8 cellular contexts compared by ENCODE assay signal in the genomic region with DNA sequence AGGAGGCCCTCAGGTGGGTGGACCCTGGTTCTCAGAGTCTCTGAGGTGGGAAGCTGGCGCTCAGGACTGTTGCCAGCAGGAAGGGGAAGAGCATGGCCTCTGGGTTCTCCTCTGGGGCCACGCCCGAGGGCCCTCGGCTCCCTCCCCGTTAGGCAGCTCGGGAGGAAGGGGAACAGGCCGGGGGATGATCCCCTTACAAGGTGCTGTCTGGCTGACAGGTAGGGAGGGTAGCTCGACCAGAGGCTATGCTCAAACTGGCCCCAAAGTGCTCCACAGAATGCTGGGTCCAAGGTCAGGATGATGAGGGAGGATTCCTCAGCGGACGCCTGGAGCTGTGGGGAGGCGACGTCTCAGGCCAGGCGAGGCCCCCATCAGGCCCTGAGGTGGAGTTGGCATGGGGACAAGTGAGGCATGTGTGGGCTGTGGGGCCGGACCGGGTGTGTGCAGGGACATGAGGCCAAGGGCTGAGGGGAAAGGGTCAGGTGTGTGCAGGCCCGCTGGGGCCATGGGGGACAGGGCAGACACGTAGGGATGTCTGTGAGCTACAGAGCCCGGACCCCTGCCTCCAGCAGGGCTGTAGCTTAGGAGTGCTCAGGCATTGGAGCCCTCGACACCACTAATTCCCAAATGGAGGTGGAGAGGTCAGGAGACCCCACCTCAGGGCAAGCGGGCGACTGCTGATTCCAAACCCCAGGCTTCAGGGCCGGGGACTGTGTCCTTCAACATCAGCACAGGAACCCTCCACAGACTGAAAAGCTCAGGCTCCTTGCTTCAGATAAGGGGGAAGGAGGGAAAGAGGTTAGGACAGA. TPM values are rescaled to one million over a fixed set of nuclear protein-coding genes. Genes with fewer than 3 reads are reported as not detected.
DNase-seq lines count a peak whose midpoint lies in the region; ATAC-seq and TF ChIP-seq lines count a peak whose summit lies in the region.

No MANE protein-coding gene starts in this region.

- peak overlapping the region; percentile 68 for H3K4ac ChIP-seq in IMR-90 (ENCODE audit: low read depth, low read length)

- peak overlapping the region in 5 of 7 donors; percentile 11 to 54 (median 42) for H3K27ac Mint-ChIP-seq in CD14-positive monocyte

- TF ChIP-seq POLR2A in IMR-90 (IDR thresholded peaks at IDR 0.05; ENCODE audit: low read depth, low read length) (no peak), breast epithelium (IDR thresholded peaks at IDR 0.05) (no peak)

- H3K4me2 ChIP-seq in IMR-90 (ENCODE audit: low read depth, low read length) = peak overlapping the region; percentile 87

- no peak overlapping the region for H2BK5ac ChIP-seq in IMR-90 (ENCODE audit: low read depth, low read length, poor library complexity, severe bottlenecking)

- H3K23ac ChIP-seq in IMR-90 (ENCODE audit: low read depth, low read length) = peak overlapping the region; percentile 56; the same call in 1 of the 2 replicates

- CTCF ChIA-PET in IMR-90 (lab: Yijun Ruan, JAX) = interaction anchor here (0.6 to 2.5 kb wide), 6 partner anchors 104 to 357 kb away, joined by 3 to 16 read pairs (median 4); no protein-coding TSS in a partner anchor

- POLR2A ChIA-PET in IMR-90 (lab: Charles Lee; ENCODE audit: unreplicated experiment) = no interaction called here

- no peaks in the 10 kb centered on the region for H4K20me1 ChIP-seq in IMR-90 (ENCODE audit: insufficient read depth, low read length)

- H3K9me1 ChIP-seq in IMR-90 (ENCODE audit: insufficient read depth, low read length) = no peaks in the 10 kb centered on the region; the same call in 1 of the 2 replicates

- peaks cover 22% of the 10 kb centered on the region for H3K4me1 Mint-ChIP-seq in CD14-positive monocyte

- BruUV-seq in IMR-90 (replicated peaks; lab: Mats Ljungman, UMichigan) = no TSS peak

- WGBS in IMR-90 (ENCODE audit: extremely low coverage in 2 of 2, insufficient read length in 1 of 2), 2 experiments = 44% methylated on average over 5 of the region's 22 CpGs; no CpG with 5 or more reads in 1 of the 2 experiments

- peak overlapping the region; percentile 49 for H3K4me3 ChIP-seq in IMR-90 (ENCODE audit: insufficient read depth, low read depth, low read length)
- peak overlapping the region; percentile 33 to 82 (median 53) for H3K4me3 ChIP-seq in breast epithelium
- peak overlapping the region; percentile 62 for H3K4me3 ChIP-seq in lower lobe of right lung

- H4K91ac ChIP-seq in IMR-90 (ENCODE audit: insufficient read depth, low read depth, low read length) = peak overlapping the region; percentile 57; the same call in 1 of the 2 replicates

- H3K27me3 ChIP-seq in IMR-90 (ENCODE audit: control insufficient read depth, insufficient read depth, low read length) = peaks cover 36% of the 10 kb centered on the region
- H3K27me3 ChIP-seq in breast epithelium = peaks cover 0 to 35% of the 10 kb centered on the region in 2 donors
- H3K27me3 ChIP-seq in lower lobe of right lung (ENCODE audit: low read depth) = peaks cover 41% of the 10 kb centered on the region

- H4K8ac ChIP-seq in IMR-90 (ENCODE audit: low read depth in 2 of 2, low read length in 2 of 2) = peak overlapping the region; percentile 84 to 88; a peak in 3 of 4 replicates

- H2BK120ac ChIP-seq in IMR-90 (ENCODE audit: low read depth, low read length) = no peak overlapping the region

- in situ Hi-C loops in IMR-90 (cut with MboI; ENCODE audit: low sequenced_read_pairs) = loop anchor here (5.0 kb wide), 1 partner anchor 359 kb away; no protein-coding TSS in a partner anchor

- H4K5ac ChIP-seq in IMR-90 (ENCODE audit: low read depth, low read length) = peak overlapping the region; percentile 62

- H2AFZ ChIP-seq in IMR-90 (replicated peaks; ENCODE audit: low read length, poor library complexity) = peak overlapping the region; percentile 97

- H3K18ac ChIP-seq in IMR-90 (ENCODE audit: low read depth, low read length) = no peak overlapping the region; the same call in 1 of the 2 replicates

- H2BK20ac ChIP-seq in IMR-90 (ENCODE audit: low read depth, low read length) = no peak overlapping the region

- H3K4me3 Mint-ChIP-seq in CD14-positive monocyte = peak overlapping the region; percentile 86 to 91

- H3K27ac ChIP-seq in IMR-90 (ENCODE audit: insufficient read depth, low read length) = no peak overlapping the region
- no peak overlapping the region for H3K27ac ChIP-seq in breast epithelium
- no peak overlapping the region for H3K27ac ChIP-seq in lower lobe of right lung

- H3K56ac ChIP-seq in IMR-90 (ENCODE audit: extremely low read depth, insufficient read depth, low read length) = no peak overlapping the region

- H3K14ac ChIP-seq in IMR-90 (replicated peaks; ENCODE audit: low read depth, low read length) = peak overlapping the region; percentile 44; the same call in 1 of the 2 replicates

- no peak for DNase-seq in CD14-positive monocyte (ENCODE audit: low spot score)
- no peak for DNase-seq in IMR-90
- DNase-seq in breast epithelium (ENCODE audit: low spot score in 2 of 2) = no peak
- DNase-seq in lower lobe of right lung = no peak
- DNase-seq in occipital lobe (lab: John Stamatoyannopoulos, UW) = no peak
- DNase-seq in omental fat pad (ENCODE audit: low spot score) = no peak

- H3K27me3 Mint-ChIP-seq in CD14-positive monocyte (ENCODE audit: low read depth in 3 of 3) = peaks cover 40 to 44% (median 42%) of the 10 kb centered on the region in 3 donors

- H3K9me3 ChIP-seq in IMR-90 (ENCODE audit: control insufficient read depth, insufficient read depth, low read length) (peaks cover 7% of the 10 kb centered on the region), breast epithelium (peaks cover 11 to 15% of the 10 kb centered on the region in 2 donors), lower lobe of right lung (peaks cover 9% of the 10 kb centered on the region)

- H3K36me3 ChIP-seq in IMR-90 (ENCODE audit: control insufficient read depth, insufficient read depth, low read length) (no peaks in the 10 kb centered on the region), breast epithelium (no peaks in the 10 kb centered on the region), lower lobe of right lung (no peaks in the 10 kb centered on the region)

- intact Hi-C loops in CD14-positive monocyte (cut with micrococcal nuclease) (loop anchor here (5.0 kb wide), 2 partner anchors 299 to 359 kb away; no protein-coding TSS in a partner anchor), IMR-90 (cut with micrococcal nuclease) (loop anchor here (1.0 to 2.0 kb wide), 4 partner anchors 270 to 410 kb away; no protein-coding TSS in a partner anchor), breast epithelium (cut with DNase I; ENCODE audit: low total_unique reads) (no loop called here), lower lobe of right lung (cut with DNase I) (no loop called here)

- peaks cover 0 to 13% (median 6%) of the 10 kb centered on the region in 7 donors for H3K9me3 Mint-ChIP-seq in CD14-positive monocyte

- ATAC-seq in IMR-90 (ENCODE audit: low read depth) (no peak), lower lobe of right lung (peak; percentile 9 to 20), HG02973 (IDR thresholded peaks at IDR 0.05; ENCODE audit: unreplicated experiment) (no peak), GM21390 (IDR thresholded peaks at IDR 0.05; ENCODE audit: unreplicated experiment) (no peak), omental fat pad (ENCODE audit: low FRiP score) (no peak)

- TF ChIP-seq CTCF in CD14-positive monocyte (IDR thresholded peaks at IDR 0.05) (no peak), IMR-90 (conservative IDR thresholded peaks at IDR 0.05; ENCODE audit: low read depth, low read length) (no peak), breast epithelium (IDR thresholded peaks at IDR 0.05) (no peak), lower lobe of right lung (IDR thresholded peaks at IDR 0.05) (no peak), omental fat pad (IDR thresholded peaks at IDR 0.05) (no peak)

- H2AK5ac ChIP-seq in IMR-90 (ENCODE audit: low read depth, low read length) = no peak overlapping the region; the same call in 1 of the 2 replicates

- peak overlapping the region; percentile 87 for H2AK9ac ChIP-seq in IMR-90 (replicated peaks; ENCODE audit: low read depth, low read length, poor library complexity)

- peaks cover 3 to 5% of the 10 kb centered on the region in 2 donors for H3K36me3 Mint-ChIP-seq in CD14-positive monocyte

- peak overlapping the region; percentile 72 for H3K9ac ChIP-seq in IMR-90 (ENCODE audit: low read depth, low read length)

- dilution Hi-C loops in IMR-90 (cut with HindIII; ENCODE audit: low sequenced_read_pairs, unreplicated experiment) = no loop called here

- TF ChIP-seq RAD21 in IMR-90 (IDR thresholded peaks at IDR 0.05; ENCODE audit: low read length) = no peak

- H3K79me1 ChIP-seq in IMR-90 (ENCODE audit: low read depth in 1 of 2, low read length in 2 of 2) = no peaks in the 10 kb centered on the region

- no peak overlapping the region for H2BK15ac ChIP-seq in IMR-90 (ENCODE audit: low read depth, low read length)

- H3K4me1 ChIP-seq in IMR-90 (ENCODE audit: control insufficient read depth, insufficient read depth, low read length) (peaks cover 6% of the 10 kb centered on the region), breast epithelium (peaks cover 7 to 11% of the 10 kb centered on the region in 2 donors), lower lobe of right lung (peaks cover 24% of the 10 kb centered on the region)

TF ChIP-seq in IMR-90, 13 proteins besides CTCF, POLR2A, EP300 and RAD21 (continues in another document):
- TF ChIP-seq CHD1 (IDR thresholded peaks at IDR 0.05; ENCODE audit: low read depth, low read length) = no peak
- TF ChIP-seq MXI1 (IDR thresholded peaks at IDR 0.05; ENCODE audit: borderline replicate concordance, low read depth, low read length) = no peak
- TF ChIP-seq MAFK (IDR thresholded peaks at IDR 0.05; ENCODE audit: low read depth, low read length) = no peak
- TF ChIP-seq NFE2L2 (IDR thresholded peaks at IDR 0.05; ENCODE audit: low read depth, low read length) = no peak
- TF ChIP-seq MAZ (IDR thresholded peaks at IDR 0.05; ENCODE audit: borderline replicate concordance, low read depth, low read length) = no peak

RNA-seq across cellular contexts. Expression of a gene that starts 17.1 kb away (rescaled TPM):
- polyA plus RNA-seq in CD14-positive monocyte (10 to 100 TPM in 1 of 2 donors, 1 to 10 TPM in 1; 9.9 to 10.6 TPM), IMR-90 (2012; rRNA removed) (23.7 TPM in 2 replicates)
- total RNA-seq in IMR-90 (2012; rRNA removed) (6.1 and 6.3 TPM in 2 replicates), breast epithelium (10 to 100 TPM; 19.5 to 31.6 (median 20.3) TPM), lower lobe of right lung (36.9 TPM), occipital lobe (8.3 TPM), omental fat pad (10 to 100 TPM; 10.8 to 22.0 (median 16.1) TPM)
- 15.7 and 21.1 TPM in 2 replicates for polyA plus RNA-seq in IMR-90 (2012; cell fraction: cytosol; rRNA removed)
- 57.9 and 115 TPM in 2 replicates for polyA plus RNA-seq in IMR-90 (2012; cell fraction: nucleus; rRNA removed; ENCODE audit: low replicate concordance)

RNA-seq across cellular contexts. Expression of a gene that starts 17.2 kb away (rescaled TPM):
- polyA plus RNA-seq in CD14-positive monocyte (10 to 100 TPM in 1 of 2 donors, 1 to 10 TPM in 1; 9.0 to 17.0 TPM), IMR-90 (2012; rRNA removed) (66.1 and 73.7 TPM in 2 replicates)
- total RNA-seq in IMR-90 (2012; rRNA removed) (59.1 and 113 TPM in 2 replicates), breast epithelium (10 to 100 TPM; 17.0 to 25.9 (median 24.7) TPM), lower lobe of right lung (12.9 TPM), occipital lobe (12.5 TPM), omental fat pad (10 to 100 TPM in 3 of 4 donors, 1 to 10 TPM in 1; 9.8 to 16.9 (median 13.0) TPM)
- polyA plus RNA-seq in IMR-90 (2012; cell fraction: cytosol; rRNA removed) = 44.0 and 79.1 TPM in 2 replicates
- polyA plus RNA-seq in IMR-90 (2012; cell fraction: nucleus; rRNA removed; ENCODE audit: low replicate concordance) = 13.5 and 48.7 TPM in 2 replicates

Comparison
In these comparisons a context has a peak if more than half of its experiments do, and no peak if none do; other contexts are left out.
1. ATAC-seq: peak in lower lobe of right lung (2 of 2); none in IMR-90 (single experiment), HG02973 (single experiment), GM21390 (single experiment) and omental fat pad (single experiment).
2. intact Hi-C loops: an anchor here in CD14-positive monocyte (5.0 kb wide) and IMR-90 (1.0 to 2.0 kb wide); none called in breast epithelium and lower lobe of right lung.
3. Peak in every context shown above with its lines, with median percentiles within 50 percentile points of each other: H3K4me3 ChIP-seq.